Comparison of ENCODE assay signal across 20 cellular contexts in the genomic region with DNA sequence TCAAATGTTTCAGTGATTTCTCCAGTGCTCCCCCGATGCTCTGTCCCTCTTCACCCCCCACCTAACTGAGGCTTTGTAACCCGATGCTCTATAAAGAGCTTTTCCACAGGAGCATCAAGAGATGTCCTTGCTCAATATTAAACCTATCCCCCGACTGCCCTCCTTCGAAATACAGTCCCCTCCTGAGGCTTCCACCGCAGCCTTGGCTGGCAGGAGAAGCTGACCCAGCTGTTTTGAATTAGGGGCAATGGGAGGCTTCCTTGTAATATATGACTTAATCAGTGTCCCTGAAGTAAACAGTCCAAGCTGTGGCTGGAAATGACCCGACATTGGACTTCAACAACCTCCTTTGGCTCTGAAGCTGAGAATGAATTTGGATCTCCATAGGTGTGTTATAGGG.
A peak's percentile ranks its signal among the peaks of the same experiment; 100 is the strongest.
DNase-seq lines count a peak whose midpoint lies in the region; ATAC-seq and TF ChIP-seq lines count a peak whose summit lies in the region.
"Had no signal": no experiment of that assay in that cellular context is flagged by ENCODE, and none has a peak within 500 bp of the region (broad histone marks: within the 10 kb centered on the region; RNA-seq: fewer than 3 reads in every experiment).

No MANE protein-coding gene starts in this region.

- no peaks in the 10 kb centered on the region for H3K9me3 Mint-ChIP-seq in naive thymus-derived CD8-positive, alpha-beta T cell
- H3K9me3 Mint-ChIP-seq: activated naive CD8-positive, alpha-beta T cell treated with anti-CD3 and anti-CD28 coated beads, Interleukin-2, amount 10 ng/mL, durations not matched to agents 7 days and 5 days; activated T-cell treated with anti-CD3 and anti-CD28 coated beads, Interleukin-2, amount 50 U/mL, for 24 hours; CD8-positive, alpha-beta memory T cell had no signal

- H3K4me1 ChIP-seq in SK-N-SH (ENCODE audit: control insufficient read depth in 1 of 2, insufficient read depth in 2 of 2, low read depth in 1 of 2, low read length in 1 of 2) (peaks cover 5 to 12% of the 10 kb centered on the region in 2 experiments; a peak in 2 of 4 replicates), heart right ventricle (peaks cover 0 to 16% (median 10%) of the 10 kb centered on the region in 9 donors), tibial nerve (peaks cover 0 to 39% (median 3%) of the 10 kb centered on the region in 4 donors), ovary (ENCODE audit: insufficient read depth) (peaks cover 2% of the 10 kb centered on the region)
- H3K4me1 ChIP-seq: HAP-1 had no signal

- peaks cover 0 to 3% (median 0%) of the 10 kb centered on the region in 4 donors for H3K4me1 Mint-ChIP-seq in naive thymus-derived CD8-positive, alpha-beta T cell
- H3K4me1 Mint-ChIP-seq: activated naive CD8-positive, alpha-beta T cell treated with anti-CD3 and anti-CD28 coated beads, Interleukin-2, amount 10 ng/mL, durations not matched to agents 7 days and 5 days; CD8-positive, alpha-beta memory T cell; IgD-negative memory B cell; immature natural killer cell had no signal

- peak; percentile 19 for DNase-seq in NCI-H748 (lab: John Stamatoyannopoulos, UW; ENCODE audit: unreplicated experiment)
- DNase-seq in NCI-H748 treated with DMSO at 0.1 percent for 48 hours (lab: John Stamatoyannopoulos, UW), result no peak
- DNase-seq in SK-N-SH, result peak; percentile 16
- peak; percentile 21 to 37 for DNase-seq in heart right ventricle
- peak; percentile 32 to 55 for DNase-seq in tibial nerve (ENCODE audit: low spot score in 2 of 2)
- DNase-seq in ovary, result no peak
- DNase-seq in activated CD4-positive, alpha-beta T cell treated with anti-CD3 and anti-CD28 coated beads, Interleukin-2, amount 50 U/mL, for 48 hours, result no peak
- no peak for DNase-seq in naive thymus-derived CD8-positive, alpha-beta T cell
- DNase-seq: activated naive CD8-positive, alpha-beta T cell treated with anti-CD3 and anti-CD28 coated beads, Interleukin-2, amount 10 ng/mL, durations not matched to agents 7 days and 5 days; activated T-cell treated with anti-CD3 and anti-CD28 coated beads, Interleukin-2, amount 50 U/mL, for 24 hours; CD8-positive, alpha-beta memory T cell; immature natural killer cell; mesenchymal stem cell; NCI-H2171; SHP77 treated with DMSO at 0.1 percent for 48 hours; stimulated activated CD4-positive, alpha-beta T cell treated with anti-CD3 and anti-CD28 coated beads, Interleukin-4, amount 100 ng/mL, for 24 hours; T1000 had no signal

- no peaks in the 10 kb centered on the region for H3K79me2 ChIP-seq in SK-N-SH (ENCODE audit: insufficient read depth)

- H3K9ac ChIP-seq in SK-N-SH, result no peak overlapping the region

- intact Hi-C loops in heart right ventricle (cut with DNase I), result no loop called here
- intact Hi-C loops in ovary (cut with DNase I), result no loop called here

- H3F3A ChIP-seq in SK-N-SH (replicated peaks; ENCODE audit: insufficient read depth), result no peaks in the 10 kb centered on the region

- no peak overlapping the region for H3K27ac ChIP-seq in SK-N-SH (ENCODE audit: low read depth in 2 of 2, low read length in 1 of 2)
- peak overlapping the region in 3 of 10 donors; percentile 58 to 65 (median 65) for H3K27ac ChIP-seq in heart right ventricle
- peak overlapping the region in 1 of 4 donors; percentile 27 for H3K27ac ChIP-seq in tibial nerve
- no peak overlapping the region for H3K27ac ChIP-seq in ovary
- H3K27ac ChIP-seq: tibial artery had no signal

- TF ChIP-seq RAD21 in SK-N-SH (IDR thresholded peaks at IDR 0.05; ENCODE audit: low read length), result no peak

- H3K4me2 ChIP-seq in SK-N-SH, result peak overlapping the region; percentile 12; the same call in 1 of the 2 replicates

- no peak overlapping the region for H3K27ac Mint-ChIP-seq in naive thymus-derived CD8-positive, alpha-beta T cell
- H3K27ac Mint-ChIP-seq: activated naive CD8-positive, alpha-beta T cell treated with anti-CD3 and anti-CD28 coated beads, Interleukin-2, amount 10 ng/mL, durations not matched to agents 7 days and 5 days; activated T-cell treated with anti-CD3 and anti-CD28 coated beads, Interleukin-2, amount 50 U/mL, for 24 hours; CD8-positive, alpha-beta memory T cell; IgD-negative memory B cell; immature natural killer cell had no signal

- TF ChIP-seq CTCF in SK-N-SH (IDR thresholded peaks at IDR 0.05) (no peak), heart right ventricle (IDR thresholded peaks at IDR 0.05) (no peak), tibial nerve (IDR thresholded peaks at IDR 0.05) (no peak), ovary (IDR thresholded peaks at IDR 0.05) (no peak)

- peak overlapping the region; percentile 1; the same call in 1 of the 2 replicates for H2AFZ ChIP-seq in SK-N-SH (ENCODE audit: low read depth)

- CTCF ChIA-PET in SK-N-SH (lab: Yijun Ruan, JAX), result interaction anchor here (0.8 to 1.5 kb wide), 8 partner anchors 10 to 595 kb away, joined by 3 to 4 read pairs (median 3); no protein-coding TSS in a partner anchor

- TF ChIP-seq EP300 in SK-N-SH (IDR thresholded peaks at IDR 0.05; ENCODE audit: borderline replicate concordance in 1 of 2, low read depth in 1 of 2, low read length in 1 of 2) (no peak), tibial nerve (IDR thresholded peaks at IDR 0.05) (peak in 1 of 2 donors; percentile 54), ovary (IDR thresholded peaks at IDR 0.05) (no peak)

- H4K20me1 ChIP-seq in SK-N-SH (ENCODE audit: insufficient read depth), result no peaks in the 10 kb centered on the region

- H3K4me3 Mint-ChIP-seq in naive thymus-derived CD8-positive, alpha-beta T cell, result no peak overlapping the region
- H3K4me3 Mint-ChIP-seq: activated naive CD8-positive, alpha-beta T cell treated with anti-CD3 and anti-CD28 coated beads, Interleukin-2, amount 10 ng/mL, durations not matched to agents 7 days and 5 days; activated T-cell treated with anti-CD3 and anti-CD28 coated beads, Interleukin-2, amount 50 U/mL, for 24 hours; CD8-positive, alpha-beta memory T cell; IgD-negative memory B cell; immature natural killer cell had no signal

- 51% methylated on average over 6 of the region's 6 CpGs for WGBS in SK-N-SH (ENCODE audit: low lambda C conversion rate)
- 44 to 47% methylated on average over 6 of the region's 6 CpGs for WGBS in heart right ventricle, 2 donors
- 61 to 75% methylated on average over 6 of the region's 6 CpGs for WGBS in tibial nerve, 2 donors
- WGBS in ovary, 3 donors, result 26 to 32% (median 29%) methylated on average over 6 of the region's 6 CpGs

- no peaks in the 10 kb centered on the region for H3K9me3 ChIP-seq in SK-N-SH
- H3K9me3 ChIP-seq in heart right ventricle, result no peaks in the 10 kb centered on the region
- no peaks in the 10 kb centered on the region for H3K9me3 ChIP-seq in tibial nerve
- no peaks in the 10 kb centered on the region for H3K9me3 ChIP-seq in ovary
- H3K9me3 ChIP-seq: HAP-1, tibial artery had no signal

- H3K36me3 ChIP-seq in SK-N-SH (replicated peaks in 1 of 2; ENCODE audit: control insufficient read depth in 1 of 2, insufficient read depth in 2 of 2, low read length in 1 of 2), result no peaks in the 10 kb centered on the region
- no peaks in the 10 kb centered on the region for H3K36me3 ChIP-seq in heart right ventricle
- no peaks in the 10 kb centered on the region for H3K36me3 ChIP-seq in tibial nerve
- no peaks in the 10 kb centered on the region for H3K36me3 ChIP-seq in ovary
- H3K36me3 ChIP-seq: HAP-1, tibial artery had no signal

- H3K4me3 ChIP-seq in SK-N-SH (ENCODE audit: low read depth in 2 of 2, low read length in 1 of 2), result no peak overlapping the region
- H3K4me3 ChIP-seq in heart right ventricle, result no peak overlapping the region
- no peak overlapping the region for H3K4me3 ChIP-seq in tibial nerve
- H3K4me3 ChIP-seq in ovary, result no peak overlapping the region
- H3K4me3 ChIP-seq: HAP-1, tibial artery had no signal

- no peak for TF ChIP-seq POLR2A in tibial nerve (IDR thresholded peaks at IDR 0.05)
- no peak for TF ChIP-seq POLR2A in ovary (IDR thresholded peaks at IDR 0.05)

- no peaks in the 10 kb centered on the region for H3K9me2 ChIP-seq in SK-N-SH

- H3K27me3 Mint-ChIP-seq in naive thymus-derived CD8-positive, alpha-beta T cell, result peaks cover 16 to 51% (median 33%) of the 10 kb centered on the region in 5 donors

- H3K27me3 ChIP-seq in SK-N-SH (ENCODE audit: insufficient read depth) (no peaks in the 10 kb centered on the region), heart right ventricle (peaks cover 0 to 49% (median 13%) of the 10 kb centered on the region in 7 donors), tibial nerve (no peaks in the 10 kb centered on the region), ovary (no peaks in the 10 kb centered on the region)
- H3K27me3 ChIP-seq: tibial artery had no signal

- H3K36me3 Mint-ChIP-seq in naive thymus-derived CD8-positive, alpha-beta T cell, result no peaks in the 10 kb centered on the region
- H3K36me3 Mint-ChIP-seq: activated naive CD8-positive, alpha-beta T cell treated with anti-CD3 and anti-CD28 coated beads, Interleukin-2, amount 10 ng/mL, durations not matched to agents 7 days and 5 days; CD8-positive, alpha-beta memory T cell; IgD-negative memory B cell; immature natural killer cell had no signal

- POLR2A ChIA-PET in SK-N-SH (lab: Yijun Ruan, JAX), result no interaction called here
- POLR2A ChIA-PET in naive thymus-derived CD8-positive, alpha-beta T cell (lab: Charles Lee), result no interaction called here

- ATAC-seq in heart right ventricle, result peak; percentile 53 to 81 (median 65)
- ATAC-seq in naive thymus-derived CD8-positive, alpha-beta T cell, result no peak

TF ChIP-seq in SK-N-SH, 30 proteins besides CTCF, POLR2A, EP300 and RAD21:
- TF ChIP-seq IRF3 (IDR thresholded peaks at IDR 0.05; ENCODE audit: low read depth, low read length) (no peak), TCF12 (IDR thresholded peaks at IDR 0.05) (peak; percentile 63)

Comparison
In these comparisons a context has a peak if more than half of its experiments do, and no peak if none do; other contexts are left out.
1. DNase-seq: peak in NCI-H748 (single experiment), SK-N-SH (single experiment), heart right ventricle (2 of 2) and tibial nerve (2 of 2); none in NCI-H748 treated with DMSO at 0.1 percent for 48 hours (single experiment), ovary (0 of 5), activated CD4-positive, alpha-beta T cell treated with anti-CD3 and anti-CD28 coated beads, Interleukin-2, amount 50 U/mL, for 48 hours (0 of 2) and naive thymus-derived CD8-positive, alpha-beta T cell (0 of 10).
2. ATAC-seq: peak in heart right ventricle (8 of 8); none in naive thymus-derived CD8-positive, alpha-beta T cell (0 of 2).